Comparison of ENCODE assay signal across 18 cellular contexts in the genomic region with DNA sequence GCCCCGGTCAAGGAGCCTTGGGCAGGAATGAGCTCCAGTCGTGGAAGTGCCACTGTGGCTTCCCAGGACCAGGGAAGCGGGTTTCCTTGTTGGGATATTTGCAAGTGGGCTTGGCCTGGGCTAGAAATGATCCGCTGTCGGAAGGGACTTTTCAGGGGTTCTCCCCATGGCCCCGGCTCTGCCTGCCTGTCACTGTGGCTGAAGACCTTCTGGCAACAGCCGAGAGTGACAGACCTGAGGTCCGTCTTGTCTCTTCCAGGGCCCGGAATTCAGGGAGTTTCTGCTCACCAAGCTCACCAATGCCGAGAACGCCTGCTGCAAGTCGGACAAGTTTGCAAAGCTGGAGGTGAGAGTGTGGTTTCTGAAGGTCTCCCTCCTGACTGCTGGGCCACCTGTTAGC. TPM values are rescaled to one million over a fixed set of nuclear protein-coding genes. Genes with fewer than 3 reads are reported as not detected.
"Had no signal": no experiment of that assay in that cellular context is flagged by ENCODE, and none has a peak within 500 bp of the region (broad histone marks: within the 10 kb centered on the region; RNA-seq: fewer than 3 reads in every experiment).

No MANE protein-coding gene starts in this region.

- DNase-seq: activated CD4-positive, CD25-positive, alpha-beta regulatory T cell treated with anti-CD3 and anti-CD28 coated beads, Interleukin-2, amount 50 U/mL, for 72 hours; activated naive CD4-positive, alpha-beta T cell treated with anti-CD3 and anti-CD28 coated beads for 36 hours; activated naive CD8-positive, alpha-beta T cell treated with anti-CD3 and anti-CD28 coated beads, Interleukin-2, amount 50 U/mL, for 24 hours; dermis blood vessel endothelial cell; effector memory CD8-positive, alpha-beta T cell; head of caudate nucleus; naive thymus-derived CD4-positive, alpha-beta T cell; stimulated activated naive CD8-positive, alpha-beta T cell treated with anti-CD3 and anti-CD28 coated beads, Interleukin-15, amount 100 ng/mL, for 72 hours; SW 1271; upper lobe of right lung had no signal

- H3K27me3 ChIP-seq: upper lobe of right lung had no signal

- H3K36me3 ChIP-seq: upper lobe of right lung had no signal

- ATAC-seq: activated naive CD8-positive, alpha-beta T cell treated with anti-CD3 and anti-CD28 coated beads, Interleukin-2, amount 50 U/mL, for 24 hours; effector memory CD8-positive, alpha-beta T cell; naive thymus-derived CD4-positive, alpha-beta T cell; stimulated activated naive CD8-positive, alpha-beta T cell treated with anti-CD3 and anti-CD28 coated beads, Interleukin-15, amount 100 ng/mL, for 72 hours had no signal

- H3K9me3 ChIP-seq: upper lobe of right lung had no signal

- H3K4me3 ChIP-seq: lung, smooth muscle cell, upper lobe of right lung had no signal

- H3K4me2 ChIP-seq: smooth muscle cell had no signal

- H3K27ac ChIP-seq: upper lobe of right lung had no signal

- FAIRE-seq: frontal cortex had no signal

RNA-seq across cellular contexts. Expression of a gene that starts 57.7 kb away (rescaled TPM):
- total RNA-seq: activated CD8-positive, alpha-beta memory T cell treated with anti-CD3 and anti-CD28 coated beads for 36 hours; activated naive CD4-positive, alpha-beta T cell treated with anti-CD3 and anti-CD28 coated beads for 36 hours; aorta; dermis blood vessel endothelial cell; fibroblast of lung; frontal cortex; lung; mononuclear cell; naive thymus-derived CD4-positive, alpha-beta T cell; smooth muscle cell; temporal lobe; upper lobe of right lung had no signal
- polyA plus RNA-seq: aorta; fibroblast of lung; lung; naive thymus-derived CD4-positive, alpha-beta T cell; smooth muscle cell had no signal
